In genomic region chr1:167490765-167491164, GRCh38 we compare ENCODE assay signal across 24 cellular contexts. TPM values are rescaled to one million over a fixed set of nuclear protein-coding genes. Genes with fewer than 3 reads are reported as not detected.
DNase-seq lines count a peak whose midpoint lies in the region; ATAC-seq, FAIRE-seq and TF ChIP-seq lines count a peak whose summit lies in the region.
"Had no signal": no experiment of that assay in that cellular context is flagged by ENCODE, and none has a peak within 500 bp of the region (broad histone marks: within the 10 kb centered on the region; RNA-seq: fewer than 3 reads in every experiment).

No MANE protein-coding gene starts in this region.

- peak overlapping the region; percentile 29 for H3K27ac Mint-ChIP-seq in T-helper 1 cell treated with Interleukin-12 subunit alpha and Interleukin-12 subunit beta and Interleukin-4 antibody, amounts not matched to agents 30 μg/mL and 1 μg/mL, for 36 hours
- H3K27ac Mint-ChIP-seq in CD4-positive, alpha-beta memory T cell: peak overlapping the region; percentile 88 to 100 (median 94)
- H3K27ac Mint-ChIP-seq in activated T-cell treated with anti-CD3 and anti-CD28 coated beads, Interleukin-2, amount 50 U/mL, for 72 hours: peak overlapping the region; percentile 98
- no peak overlapping the region for H3K27ac Mint-ChIP-seq in CD14-positive monocyte
- H3K27ac Mint-ChIP-seq: GM23338 had no signal

- TF ChIP-seq EP300 in H1 (IDR thresholded peaks at IDR 0.05; ENCODE audit: borderline replicate concordance in 1 of 2, low read depth in 2 of 2, low read length in 2 of 2): no peak

- H3K4me1 ChIP-seq in CD4-positive, alpha-beta memory T cell (ENCODE audit: insufficient read depth, low read length): peaks cover 99% of the 10 kb centered on the region
- peaks cover 3 to 25% (median 16%) of the 10 kb centered on the region in 4 experiments for H3K4me1 ChIP-seq in H1 (replicated peaks in 1 of 4; ENCODE audit: control insufficient read depth in 3 of 4, insufficient read depth in 4 of 4, low read length in 3 of 4)
- peaks cover 0 to 14% (median 0%) of the 10 kb centered on the region in 3 donors for H3K4me1 ChIP-seq in esophagus squamous epithelium

- POLR2A ChIA-PET in CD4-positive, alpha-beta memory T cell (lab: Charles Lee; ENCODE audit: partially characterized antibody): interaction anchor here (1.0 to 9.8 kb wide), 2 partner anchors 10 to 26 kb away, joined by 4 to 137 read pairs; partner anchors contain the start of gene CD247
- POLR2A ChIA-PET in H1 (lab: Charles Lee; ENCODE audit: partially characterized antibody): interaction anchor here (1.2 to 1.5 kb wide), 2 partner anchors 14 to 22 kb away, joined by 3 read pairs; no protein-coding TSS in a partner anchor

- H4K5ac ChIP-seq in H1 (ENCODE audit: insufficient read length, low read depth, low read length): no peak overlapping the region

- H3K56ac ChIP-seq in H1 (replicated peaks; ENCODE audit: insufficient read length, low read depth, low read length): no peak overlapping the region

- no peaks in the 10 kb centered on the region for H3K79me2 ChIP-seq in H1 (ENCODE audit: control insufficient read depth in 1 of 2, insufficient read depth in 2 of 2, low read length in 2 of 2)

- no peak overlapping the region for H3K23ac ChIP-seq in H1 (ENCODE audit: insufficient read length)

- H4K8ac ChIP-seq in H1 (ENCODE audit: extremely low read depth, insufficient read depth, low read length): no peak overlapping the region

- H2BK12ac ChIP-seq in H1 (ENCODE audit: low read depth, low read length): peak overlapping the region; percentile 84; the same call in 1 of the 2 replicates

- no peak overlapping the region for H3K4me3 ChIP-seq in CD4-positive, alpha-beta memory T cell (ENCODE audit: low read length in 2 of 2)
- no peak overlapping the region for H3K4me3 ChIP-seq in H1 (ENCODE audit: extremely low read depth in 1 of 4, insufficient read depth in 2 of 4, low read depth in 3 of 4, low read length in 4 of 4)
- H3K4me3 ChIP-seq in esophagus squamous epithelium: no peak overlapping the region
- H3K4me3 ChIP-seq: dorsolateral prefrontal cortex, GM23338, SK-N-MC, skin epidermis had no signal

- H3K36me3 Mint-ChIP-seq in T-helper 1 cell treated with Interleukin-12 subunit alpha and Interleukin-12 subunit beta and Interleukin-4 antibody, amounts not matched to agents 30 μg/mL and 1 μg/mL, for 36 hours (ENCODE audit: low read depth): peaks cover 32% of the 10 kb centered on the region
- H3K36me3 Mint-ChIP-seq in CD4-positive, alpha-beta memory T cell: peaks cover 40 to 72% of the 10 kb centered on the region in 2 donors
- H3K36me3 Mint-ChIP-seq in activated T-cell treated with anti-CD3 and anti-CD28 coated beads, Interleukin-2, amount 50 U/mL, for 72 hours (ENCODE audit: insufficient read depth in 2 of 2): peaks cover 4 to 17% of the 10 kb centered on the region in 2 donors
- no peaks in the 10 kb centered on the region for H3K36me3 Mint-ChIP-seq in CD14-positive monocyte

- H3K23me2 ChIP-seq in H1 (ENCODE audit: low read depth, low read length): 0 out of 2 replicates have a peak, but pooled peaks cover 2% of the 10 kb centered on the region

- no peak overlapping the region for H3K18ac ChIP-seq in H1 (ENCODE audit: extremely low read depth, low read length)

- H3K14ac ChIP-seq in H1 (ENCODE audit: insufficient read length): no peak overlapping the region

- no peak overlapping the region for H3K4ac ChIP-seq in H1 (replicated peaks; ENCODE audit: insufficient read length, low read depth, low read length)

- TF ChIP-seq CTCF in H1 (IDR thresholded peaks at IDR 0.05; ENCODE audit: control extremely low read depth in 1 of 3, insufficient read depth in 1 of 3, low read depth in 1 of 3, low read length in 3 of 3) (no peak), CD14-positive monocyte (IDR thresholded peaks at IDR 0.05) (no peak), esophagus squamous epithelium (IDR thresholded peaks at IDR 0.05) (no peak)

- H2AK5ac ChIP-seq in H1 (ENCODE audit: low read depth, low read length): no peak overlapping the region

- TF ChIP-seq POLR2A in H1 (IDR thresholded peaks at IDR 0.05; ENCODE audit: control extremely low read depth in 1 of 2, low read depth in 2 of 2, low read length in 2 of 2): no peak
- no peak for TF ChIP-seq POLR2A in esophagus squamous epithelium (IDR thresholded peaks at IDR 0.05)

- H2BK5ac ChIP-seq in H1 (ENCODE audit: low read depth, low read length): no peak overlapping the region

- H2BK15ac ChIP-seq in H1 (ENCODE audit: low read length): no peak overlapping the region; the same call in 1 of the 2 replicates

- CTCF ChIA-PET in CD4-positive, alpha-beta memory T cell (lab: Charles Lee; ENCODE audit: partially characterized antibody): interaction anchor here (0.9 to 1.2 kb wide), 3 partner anchors 9 to 82 kb away, joined by 3 to 4 read pairs (median 3); no protein-coding TSS in a partner anchor
- CTCF ChIA-PET in H1 (lab: Charles Lee; ENCODE audit: partially characterized antibody): interaction anchor here (0.7 to 3.1 kb wide), 6 partner anchors 43 to 432 kb away, joined by 3 to 18 read pairs (median 3); no protein-coding TSS in a partner anchor

- WGBS in H1 (ENCODE audit: extremely low coverage in 1 of 2, insufficient coverage in 1 of 2, insufficient read length in 1 of 2, insufficient replicate concordance in 2 of 2, low coverage in 1 of 2, low lambda C conversion rate in 2 of 2, missing lambda C conversion rate in 1 of 2), 2 experiments: 86% methylated on average over 5 of the region's 5 CpGs; no CpG with 5 or more reads in 1 of the 2 experiments
- 76 to 78% methylated on average over 5 of the region's 5 CpGs for WGBS in esophagus squamous epithelium, 2 donors

- no peaks in the 10 kb centered on the region for H3K9me3 Mint-ChIP-seq in T-helper 1 cell treated with Interleukin-12 subunit alpha and Interleukin-12 subunit beta and Interleukin-4 antibody, amounts not matched to agents 30 μg/mL and 1 μg/mL, for 36 hours
- H3K9me3 Mint-ChIP-seq in CD4-positive, alpha-beta memory T cell: no peaks in the 10 kb centered on the region
- no peaks in the 10 kb centered on the region for H3K9me3 Mint-ChIP-seq in activated T-cell treated with anti-CD3 and anti-CD28 coated beads, Interleukin-2, amount 50 U/mL, for 72 hours
- H3K9me3 Mint-ChIP-seq in CD14-positive monocyte: peaks cover 0 to 3% (median 0%) of the 10 kb centered on the region in 7 donors
- H3K9me3 Mint-ChIP-seq: GM23338 had no signal

- no peak overlapping the region for H3K9ac ChIP-seq in H1 (replicated peaks in 1 of 4; ENCODE audit: extremely low read depth in 1 of 4, low read depth in 3 of 4, low read length in 3 of 4)

- ATAC-seq in activated T-cell treated with anti-CD3 and anti-CD28 coated beads, Interleukin-2, amount 50 U/mL, for 72 hours (replicated peaks in 1 of 2): no peak
- ATAC-seq in GM21390 (IDR thresholded peaks at IDR 0.05; ENCODE audit: unreplicated experiment): no peak
- ATAC-seq: GM23338 had no signal

- no peaks in the 10 kb centered on the region for H3K27me3 Mint-ChIP-seq in T-helper 1 cell treated with Interleukin-12 subunit alpha and Interleukin-12 subunit beta and Interleukin-4 antibody, amounts not matched to agents 30 μg/mL and 1 μg/mL, for 36 hours (ENCODE audit: low read depth)
- H3K27me3 Mint-ChIP-seq in CD4-positive, alpha-beta memory T cell: no peaks in the 10 kb centered on the region
- no peaks in the 10 kb centered on the region for H3K27me3 Mint-ChIP-seq in activated T-cell treated with anti-CD3 and anti-CD28 coated beads, Interleukin-2, amount 50 U/mL, for 72 hours (ENCODE audit: low read depth)
- H3K27me3 Mint-ChIP-seq in CD14-positive monocyte (ENCODE audit: low read depth in 3 of 3): peaks cover 0 to 7% (median 0%) of the 10 kb centered on the region in 3 donors

- no peak for TF ChIP-seq RAD21 in H1 (IDR thresholded peaks at IDR 0.05 in 1 of 2, conservative IDR thresholded peaks at IDR 0.05 in 1 of 2; ENCODE audit: low read depth in 2 of 2, low read length in 2 of 2)

- no peak overlapping the region for H2AFZ ChIP-seq in H1 (ENCODE audit: low read length)

- peaks cover 74% of the 10 kb centered on the region for H3K4me1 Mint-ChIP-seq in T-helper 1 cell treated with Interleukin-12 subunit alpha and Interleukin-12 subunit beta and Interleukin-4 antibody, amounts not matched to agents 30 μg/mL and 1 μg/mL, for 36 hours (ENCODE audit: low read depth)
- peaks cover 75 to 100% (median 88%) of the 10 kb centered on the region in 4 donors for H3K4me1 Mint-ChIP-seq in CD4-positive, alpha-beta memory T cell
- H3K4me1 Mint-ChIP-seq in activated T-cell treated with anti-CD3 and anti-CD28 coated beads, Interleukin-2, amount 50 U/mL, for 72 hours (ENCODE audit: low read depth): peaks cover 99% of the 10 kb centered on the region
- peaks cover 11% of the 10 kb centered on the region for H3K4me1 Mint-ChIP-seq in CD14-positive monocyte

- no peak overlapping the region for H2BK120ac ChIP-seq in H1 (replicated peaks; ENCODE audit: low read depth, low read length)

- H4K91ac ChIP-seq in H1 (replicated peaks; ENCODE audit: insufficient read length, low read length): no peak overlapping the region

- H3K27ac ChIP-seq in CD4-positive, alpha-beta memory T cell (ENCODE audit: low read depth, low read length): peak overlapping the region; percentile 60
- H3K27ac ChIP-seq in H1 (ENCODE audit: low read depth, low read length) (no peak overlapping the region), esophagus squamous epithelium (no peak overlapping the region)
- H3K27ac ChIP-seq: 22Rv1, dorsolateral prefrontal cortex, SK-N-MC had no signal

- peak overlapping the region; percentile 26 for H3K4me3 Mint-ChIP-seq in T-helper 1 cell treated with Interleukin-12 subunit alpha and Interleukin-12 subunit beta and Interleukin-4 antibody, amounts not matched to agents 30 μg/mL and 1 μg/mL, for 36 hours
- H3K4me3 Mint-ChIP-seq in CD4-positive, alpha-beta memory T cell: peak overlapping the region; percentile 29 to 91 (median 74)
- peak overlapping the region; percentile 88 to 95 for H3K4me3 Mint-ChIP-seq in activated T-cell treated with anti-CD3 and anti-CD28 coated beads, Interleukin-2, amount 50 U/mL, for 72 hours
- no peak overlapping the region for H3K4me3 Mint-ChIP-seq in CD14-positive monocyte

- H2BK20ac ChIP-seq in H1 (ENCODE audit: low read length): no peak overlapping the region

- no peaks in the 10 kb centered on the region for H3K27me3 ChIP-seq in CD4-positive, alpha-beta memory T cell (ENCODE audit: insufficient read depth, low read length)
- H3K27me3 ChIP-seq in H1 (replicated peaks in 1 of 4; ENCODE audit: control insufficient read depth in 3 of 4, extremely low read depth in 1 of 4, insufficient read depth in 3 of 4, low read length in 3 of 4) (no peaks in the 10 kb centered on the region), esophagus squamous epithelium (peaks cover 0 to 36% (median 0%) of the 10 kb centered on the region in 4 donors)
- H3K27me3 ChIP-seq: dorsolateral prefrontal cortex had no signal

- intact Hi-C loops in CD4-positive, alpha-beta memory T cell (cut with micrococcal nuclease): loop anchor here (10.0 kb wide), 1 partner anchor 64 kb away; the partner anchor contains the start of gene CREG1
- intact Hi-C loops in CD14-positive monocyte (cut with micrococcal nuclease) (no loop called here), esophagus squamous epithelium (cut with DNase I) (no loop called here)

- no peaks in the 10 kb centered on the region for H3K79me1 ChIP-seq in H1 (ENCODE audit: low read depth, low read length)

- H4K20me1 ChIP-seq in H1 (replicated peaks in 1 of 2; ENCODE audit: control insufficient read depth in 1 of 2, insufficient read depth in 2 of 2, low read length in 2 of 2): no peaks in the 10 kb centered on the region

- H3K9me3 ChIP-seq in CD4-positive, alpha-beta memory T cell (ENCODE audit: control insufficient read depth in 1 of 2, low read length in 2 of 2): no peaks in the 10 kb centered on the region
- H3K9me3 ChIP-seq in H1 (ENCODE audit: insufficient read depth in 2 of 2, low read depth in 1 of 2, low read length in 1 of 2) (no peaks in the 10 kb centered on the region), esophagus squamous epithelium (no peaks in the 10 kb centered on the region)

- no peak for FAIRE-seq in H1 (lab: Jason Lieb, UNC)
- FAIRE-seq: GM18507 had no signal

- H3K36me3 ChIP-seq in CD4-positive, alpha-beta memory T cell (ENCODE audit: insufficient read depth, low read length): peaks cover 21% of the 10 kb centered on the region
- no peaks in the 10 kb centered on the region for H3K36me3 ChIP-seq in H1 (ENCODE audit: control insufficient read depth in 2 of 4, insufficient read depth in 4 of 4, low read length in 3 of 4)
- H3K36me3 ChIP-seq in esophagus squamous epithelium: no peaks in the 10 kb centered on the region

- no peak overlapping the region; a peak in 1 of 4 replicates for H3K4me2 ChIP-seq in H1 (ENCODE audit: insufficient read depth in 1 of 2, low read depth in 2 of 2, low read length in 2 of 2)

- no peak for DNase-seq in T-helper 1 cell
- no peak for DNase-seq in CD4-positive, alpha-beta memory T cell
- DNase-seq in activated T-cell treated with anti-CD3 and anti-CD28 coated beads, Interleukin-2, amount 50 U/mL, for 72 hours: no peak
- DNase-seq in H1 (ENCODE audit: low read depth in 1 of 2, low spot score in 2 of 2): no peak
- no peak for DNase-seq in CD14-positive monocyte (ENCODE audit: low spot score)
- DNase-seq in esophagus squamous epithelium (lab: John Stamatoyannopoulos, UW): no peak
- DNase-seq: activated CD4-positive, CD25-positive, alpha-beta regulatory T cell; cerebellar nuclear complex; GF-D8; NCI-H1105 treated with DMSO at 0.1 percent for 48 hours; NCI-H2081; NCI-H345; NCI-H748 treated with DMSO at 0.1 percent for 48 hours; substantia nigra had no signal

RNA-seq across cellular contexts. Expression of gene CD247, which starts 27.6 kb away (rescaled TPM):
- 100 to 1,000 TPM; 340 to 341 TPM for total RNA-seq in CD4-positive, alpha-beta memory T cell
- 100 to 1,000 TPM; 260 to 404 TPM for polyA plus RNA-seq in CD4-positive, alpha-beta memory T cell
- total RNA-seq in activated T-cell treated with anti-CD3 and anti-CD28 coated beads, Interleukin-2, amount 50 U/mL, for 72 hours: 100 to 1,000 TPM; 160 to 178 TPM
- 1.7 and 2.2 TPM in 2 replicates for total RNA-seq in H1 (2021; fragmentation: NEBNext Ultra II Directional; extraction: Animal tissue kit (Norgen Biotek cat#: 25700))
- polyA plus RNA-seq in H1 (2011; rRNA removed) (1.9 and 2.0 TPM in 2 replicates), CD14-positive monocyte (1 to 10 TPM; 1.6 to 1.8 TPM)
- polyA plus RNA-seq in H1 (2011; cell fraction: cytosol; rRNA removed): 2.1 TPM
- 2.1 TPM for polyA plus RNA-seq in H1 (2011; cell fraction: nucleus; rRNA removed)
- 1.8 to 3.6 TPM (median 2.1 TPM) in 4 replicates for polyA plus RNA-seq in H1 (2012, experiment 1 of 2)
- polyA plus RNA-seq in H1 (2012, experiment 2 of 2): 1.2 TPM
- polyA plus RNA-seq in H1 (2013, experiment 1 of 2): 1.2 TPM
- polyA plus RNA-seq in H1 (2013, experiment 2 of 2): 1.4 TPM
- 0.71 and 0.95 TPM in 2 replicates for polyA minus RNA-seq in H1 (2011; rRNA and poly(A)+ RNA removed)
- 1.5 TPM for polyA minus RNA-seq in H1 (2011; cell fraction: cytosol; rRNA and poly(A)+ RNA removed)
- polyA minus RNA-seq in H1 (2011; cell fraction: nucleus; rRNA and poly(A)+ RNA removed): 0.40 TPM
- total RNA-seq in esophagus squamous epithelium: 1 to 10 TPM in 3 of 4 donors, under 1 TPM in 1; 0.68 to 3.5 (median 3.1) TPM
- total RNA-seq: lung microvascular endothelial cell, M059J had no signal

Comparison
In these comparisons a context has a peak if more than half of its experiments do, and no peak if none do; other contexts are left out.
1. H3K27ac Mint-ChIP-seq: peak in T-helper 1 cell treated with Interleukin-12 subunit alpha and Interleukin-12 subunit beta and Interleukin-4 antibody, amounts not matched to agents 30 μg/mL and 1 μg/mL, for 36 hours (single experiment), CD4-positive, alpha-beta memory T cell (7 of 7) and activated T-cell treated with anti-CD3 and anti-CD28 coated beads, Interleukin-2, amount 50 U/mL, for 72 hours (single experiment); none in CD14-positive monocyte (0 of 7).
2. H3K4me3 Mint-ChIP-seq: peak in T-helper 1 cell treated with Interleukin-12 subunit alpha and Interleukin-12 subunit beta and Interleukin-4 antibody, amounts not matched to agents 30 μg/mL and 1 μg/mL, for 36 hours (single experiment), CD4-positive, alpha-beta memory T cell (8 of 8) and activated T-cell treated with anti-CD3 and anti-CD28 coated beads, Interleukin-2, amount 50 U/mL, for 72 hours (2 of 2); none in CD14-positive monocyte (0 of 2).
3. RNA of gene CD247, which starts 27.6 kb away (total RNA-seq): 340 to 341 TPM in CD4-positive, alpha-beta memory T cell and 160 to 178 TPM in activated T-cell treated with anti-CD3 and anti-CD28 coated beads, Interleukin-2, amount 50 U/mL, for 72 hours; 0.68 to 3.5 TPM in esophagus squamous epithelium and 1.7 to 2.2 TPM in H1; every median in the first group is over 10 times any median in the second.